Comparison of ENCODE assay signal across 1 cellular context in genomic region chr9:27535701-27536118, GRCh38.
TF ChIP-seq lines count a peak whose summit lies in the region.

No MANE protein-coding gene starts in this region.

TF ChIP-seq in A549, 52 proteins besides CTCF, POLR2A, EP300 and RAD21 (continued from another document):
- no peak for TF ChIP-seq FOSB (CRISPR knock-in tag; IDR thresholded peaks at IDR 0.05)
